ENCODE assay signal across 14 cellular contexts in the genomic region with DNA sequence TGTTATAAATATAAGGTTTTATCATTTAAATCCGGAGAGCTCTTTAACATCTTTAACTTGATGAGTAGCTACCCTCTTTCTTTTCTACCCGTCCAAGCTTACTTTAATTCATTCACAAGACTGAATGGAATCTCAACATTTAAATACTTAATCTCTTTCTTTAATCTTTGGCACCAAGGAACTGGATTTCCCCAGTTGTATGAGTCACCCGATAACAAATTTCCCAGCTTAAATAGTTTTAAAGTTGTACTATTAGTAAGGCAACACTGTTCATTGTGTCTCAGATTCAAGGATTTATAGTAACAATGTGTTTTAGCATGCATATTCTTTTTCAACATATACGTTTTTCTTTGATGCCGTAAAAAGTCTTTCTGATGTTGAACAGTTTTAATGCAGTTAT. TPM values are rescaled to one million over a fixed set of nuclear protein-coding genes. Genes with fewer than 3 reads are reported as not detected.
DNase-seq lines count a peak whose midpoint lies in the region; ATAC-seq and TF ChIP-seq lines count a peak whose summit lies in the region.
"Had no signal": no experiment of that assay in that cellular context is flagged by ENCODE, and none has a peak within 500 bp of the region (broad histone marks: within the 10 kb centered on the region; RNA-seq: fewer than 3 reads in every experiment).

No MANE protein-coding gene starts in this region.

- H3K79me2 ChIP-seq in osteoblast (ENCODE audit: insufficient read depth, low read length) = no peaks in the 10 kb centered on the region

- H2AFZ ChIP-seq in osteoblast (ENCODE audit: low read length) = no peak overlapping the region

- H3K27ac ChIP-seq in left lung (no peak overlapping the region), osteoblast (ENCODE audit: low read depth, low read length) (no peak overlapping the region)

- intact Hi-C loops in left lung (cut with DNase I) = no loop called here

- no peaks in the 10 kb centered on the region for H4K20me1 ChIP-seq in osteoblast (ENCODE audit: insufficient read depth, low read length)

- H3K9me3 ChIP-seq in left lung (no peaks in the 10 kb centered on the region), osteoblast (ENCODE audit: low read depth, low read length) (no peaks in the 10 kb centered on the region)

- H3K4me1 ChIP-seq in left lung = peaks cover 5 to 7% of the 10 kb centered on the region in 2 donors
- peaks cover 12% of the 10 kb centered on the region for H3K4me1 ChIP-seq in osteoblast (ENCODE audit: insufficient read depth, low read length)

- peak; percentile 35 for DNase-seq in ACHN
- peak; percentile 27 for DNase-seq in LHCN-M2 (ENCODE audit: low read depth)
- DNase-seq in cardiac fibroblast (ENCODE audit: low read depth in 2 of 2) = peak; percentile 71
- no peak for DNase-seq in left lung
- no peak for DNase-seq in GM13977 (ENCODE audit: low spot score)
- no peak for DNase-seq in ecto neural progenitor cell (ENCODE audit: low spot score)
- DNase-seq in osteoblast (ENCODE audit: insufficient read length, low spot score, missing footprints) = no peak
- no peak for DNase-seq in NCI-H1436 treated with DMSO at 0.1 percent for 48 hours (lab: John Stamatoyannopoulos, UW)
- DNase-seq: activated B cell treated with CpG ODN at 0.5 μM for 24 hours; activated T-cell treated with anti-CD3 and anti-CD28 coated beads, Interleukin-2, amount 50 U/mL, for 1 hour; foreskin melanocyte; GDM1; NCI-H446 treated with DMSO at 0.1 percent for 48 hours; Right ventricle myocardium superior had no signal

- in situ Hi-C loops in ACHN (cut with HindIII; ENCODE audit: low pct_ligation_motif_present, low pct_unique_long_range_greater_than_20kb, low sequenced_read_pairs) = no loop called here
- in situ Hi-C loops in GM13977 (cut with MboI; ENCODE audit: low pct_unique_long_range_greater_than_20kb, low sequenced_read_pairs, unreplicated experiment) = no loop called here

- H3K4me2 ChIP-seq in osteoblast (ENCODE audit: insufficient read depth, low read length) = no peak overlapping the region

- TF ChIP-seq CTCF in cardiac fibroblast (IDR thresholded peaks at IDR 0.05; ENCODE audit: low read depth, low read length) = no peak
- TF ChIP-seq CTCF in left lung (IDR thresholded peaks at IDR 0.05) = no peak
- TF ChIP-seq CTCF in GM13977 (IDR thresholded peaks at IDR 0.05; ENCODE audit: extremely low read depth, insufficient read depth, missing control alignments) = no peak
- no peak for TF ChIP-seq CTCF in osteoblast (IDR thresholded peaks at IDR 0.05; ENCODE audit: extremely low read depth, low read depth, low read length)

- no peaks in the 10 kb centered on the region for H3K27me3 ChIP-seq in left lung
- H3K27me3 ChIP-seq in osteoblast (ENCODE audit: insufficient read depth, low read length) = no peaks in the 10 kb centered on the region

- H3K4me3 ChIP-seq in cardiac fibroblast (replicated peaks in 1 of 2; ENCODE audit: low read depth in 2 of 2, low read length in 2 of 2) (no peak overlapping the region), left lung (no peak overlapping the region), osteoblast (ENCODE audit: insufficient read depth, low read length) (no peak overlapping the region)

- ATAC-seq in left lung = peak; percentile 82

- no peaks in the 10 kb centered on the region for H3K36me3 ChIP-seq in left lung
- no peaks in the 10 kb centered on the region for H3K36me3 ChIP-seq in osteoblast (ENCODE audit: insufficient read depth, low read length)

RNA-seq across cellular contexts. Expression of a gene that starts 15.9 kb away (rescaled TPM):
- total RNA-seq in LHCN-M2 (2014; rRNA removed) = 8.0 and 10.3 TPM in 2 replicates
- 5.4 TPM for polyA plus RNA-seq in LHCN-M2 (2012)
- 10 to 100 TPM; 44.5 to 47.1 TPM for total RNA-seq in left lung
- 42.7 and 46.7 TPM in 2 replicates for total RNA-seq in osteoblast

Comparison
In these comparisons a context has a peak if more than half of its experiments do, and no peak if none do; other contexts are left out.
1. DNase-seq: peak in ACHN (single experiment), LHCN-M2 (single experiment) and cardiac fibroblast (2 of 2); none in left lung (0 of 2), GM13977 (single experiment), ecto neural progenitor cell (single experiment), osteoblast (single experiment) and NCI-H1436 treated with DMSO at 0.1 percent for 48 hours (single experiment).